In the genomic region with DNA sequence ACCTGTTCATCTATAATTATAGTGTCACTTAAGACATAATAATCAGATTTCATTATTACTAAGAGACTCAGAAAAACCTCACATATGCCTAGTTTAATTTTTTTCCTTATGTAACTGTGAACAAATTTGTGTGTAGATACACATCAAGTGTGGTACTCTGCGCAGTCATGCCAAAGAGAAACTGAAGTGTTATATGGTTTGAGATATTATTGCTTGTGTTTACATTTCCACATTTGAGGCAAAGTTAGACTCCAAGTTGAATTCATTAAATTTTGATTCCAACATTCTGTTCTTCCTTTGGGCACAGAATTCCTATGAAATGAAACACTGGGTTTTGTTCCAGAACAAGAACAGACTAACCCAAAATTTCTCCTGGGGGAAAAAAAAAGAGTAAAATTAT, we compare ENCODE assay signal across 8 cellular contexts. TPM values are rescaled to one million over a fixed set of nuclear protein-coding genes. Genes with fewer than 3 reads are reported as not detected.
A peak's percentile ranks its signal among the peaks of the same experiment; 100 is the strongest.
DNase-seq lines count a peak whose midpoint lies in the region; ATAC-seq and TF ChIP-seq lines count a peak whose summit lies in the region.

No MANE protein-coding gene starts in this region.

- intact Hi-C loops in sigmoid colon (cut with DNase I), result loop anchor here (2.0 kb wide), 1 partner anchor 28 kb away; no protein-coding TSS in a partner anchor

- no peak for ATAC-seq in HG02610 (IDR thresholded peaks at IDR 0.05; ENCODE audit: unreplicated experiment)

- peak overlapping the region; percentile 80 for H3K9ac ChIP-seq in fibroblast of lung (ENCODE audit: insufficient read depth, low read length)

- H3K27ac ChIP-seq in SJSA1 (peak overlapping the region; percentile 97), fibroblast of lung (ENCODE audit: insufficient read depth, low read length) (peak overlapping the region; percentile 95), sigmoid colon (peak overlapping the region; percentile 98 to 99 (median 99))

- TF ChIP-seq EP300 in sigmoid colon (IDR thresholded peaks at IDR 0.05), result no peak

- H3K4me1 ChIP-seq in SJSA1 (replicated peaks) (peaks cover 61% of the 10 kb centered on the region), fibroblast of lung (ENCODE audit: control insufficient read depth, extremely low read depth, insufficient read depth, low read length) (peaks cover 20% of the 10 kb centered on the region), sigmoid colon (peaks cover 0 to 58% (median 45%) of the 10 kb centered on the region in 4 donors)

- no peak for TF ChIP-seq CTCF in GM12864 (IDR thresholded peaks at IDR 0.05; ENCODE audit: low read depth, low read length, missing control alignments)
- no peak for TF ChIP-seq CTCF in fibroblast of lung (conservative IDR thresholded peaks at IDR 0.05 in 1 of 2, IDR thresholded peaks at IDR 0.05 in 1 of 2; ENCODE audit: low read depth in 1 of 2, low read length in 2 of 2)
- no peak for TF ChIP-seq CTCF in sigmoid colon (IDR thresholded peaks at IDR 0.05)

- no peak for DNase-seq in GM12864 (ENCODE audit: low read depth)
- DNase-seq in SJSA1 (ENCODE audit: low read depth in 1 of 2, low spot score in 2 of 2), result peak in 1 of 2 experiments; percentile 21
- DNase-seq in fibroblast of lung (ENCODE audit: low read depth in 2 of 2), result no peak
- DNase-seq in sigmoid colon, result no peak
- DNase-seq in NCI-H1417 treated with DMSO at 0.1 percent for 48 hours (lab: John Stamatoyannopoulos, UW), result no peak
- DNase-seq in hippocampal formation (lab: John Stamatoyannopoulos, UW), result no peak
- DNase-seq in NOMO-1 treated with DMSO at 0.1 percent for 48 hours (lab: John Stamatoyannopoulos, UW; ENCODE audit: unreplicated experiment), result no peak

- H3K4me3 ChIP-seq in GM12864 (ENCODE audit: low read depth, low read length) (peak overlapping the region; percentile 89), SJSA1 (peak overlapping the region; percentile 83), fibroblast of lung (replicated peaks in 1 of 4; ENCODE audit: control extremely low read depth in 1 of 4, insufficient read depth in 1 of 4, low read depth in 3 of 4, low read length in 4 of 4) (peak overlapping the region; percentile 81 to 96 (median 94)), sigmoid colon (peak overlapping the region; percentile 78 to 86 (median 82))

- peak overlapping the region; percentile 96 for H3K4me2 ChIP-seq in fibroblast of lung (ENCODE audit: extremely low read depth, insufficient read depth, low read length)

- peaks cover 1% of the 10 kb centered on the region for H4K20me1 ChIP-seq in fibroblast of lung (ENCODE audit: control insufficient read depth, extremely low read depth, insufficient read depth, low read length)

- H3K36me3 ChIP-seq in SJSA1, result peaks cover 31% of the 10 kb centered on the region
- no peaks in the 10 kb centered on the region for H3K36me3 ChIP-seq in fibroblast of lung (ENCODE audit: control insufficient read depth, insufficient read depth, low read length)
- H3K36me3 ChIP-seq in sigmoid colon, result no peaks in the 10 kb centered on the region

- no peak overlapping the region for H2AFZ ChIP-seq in fibroblast of lung (ENCODE audit: low read length)

- H3K9me3 ChIP-seq in SJSA1 (replicated peaks) (no peaks in the 10 kb centered on the region), fibroblast of lung (ENCODE audit: control insufficient read depth, insufficient read depth, low read depth, low read length) (no peaks in the 10 kb centered on the region), sigmoid colon (no peaks in the 10 kb centered on the region)

- WGBS in sigmoid colon, 2 donors, result 5 to 12% methylated on average over 1 of the region's 1 CpG

- H3K27me3 ChIP-seq in SJSA1 (replicated peaks) (no peaks in the 10 kb centered on the region), fibroblast of lung (ENCODE audit: control insufficient read depth, insufficient read depth, low read length) (no peaks in the 10 kb centered on the region), sigmoid colon (no peaks in the 10 kb centered on the region)

- peaks cover 84% of the 10 kb centered on the region for H3K79me2 ChIP-seq in fibroblast of lung (ENCODE audit: control insufficient read depth, insufficient read depth, low read length)

- no peak for TF ChIP-seq POLR2A in sigmoid colon (IDR thresholded peaks at IDR 0.05)

RNA-seq across cellular contexts. Expression of gene MBNL1, which starts 2.2 kb away (rescaled TPM):
- total RNA-seq in SJSA1 (2014; rRNA removed; shearing (Covaris generic)), result 158 and 317 TPM in 2 replicates
- 196 and 213 TPM in 2 replicates for total RNA-seq in fibroblast of lung
- polyA plus RNA-seq in fibroblast of lung, result 145 and 150 TPM in 2 replicates
- 83.0 and 112 TPM in 2 replicates for polyA plus RNA-seq in fibroblast of lung (2012)
- polyA minus RNA-seq in fibroblast of lung (ENCODE audit: low replicate concordance), result 204 and 278 TPM in 2 replicates
- total RNA-seq in sigmoid colon, result 100 to 1,000 TPM; 602 to 898 (median 756) TPM
- polyA plus RNA-seq in sigmoid colon, result 10 to 100 TPM; 60.5 to 74.7 (median 67.3) TPM
